Comparison of ENCODE assay signal across 1 cellular context in the genomic region with DNA sequence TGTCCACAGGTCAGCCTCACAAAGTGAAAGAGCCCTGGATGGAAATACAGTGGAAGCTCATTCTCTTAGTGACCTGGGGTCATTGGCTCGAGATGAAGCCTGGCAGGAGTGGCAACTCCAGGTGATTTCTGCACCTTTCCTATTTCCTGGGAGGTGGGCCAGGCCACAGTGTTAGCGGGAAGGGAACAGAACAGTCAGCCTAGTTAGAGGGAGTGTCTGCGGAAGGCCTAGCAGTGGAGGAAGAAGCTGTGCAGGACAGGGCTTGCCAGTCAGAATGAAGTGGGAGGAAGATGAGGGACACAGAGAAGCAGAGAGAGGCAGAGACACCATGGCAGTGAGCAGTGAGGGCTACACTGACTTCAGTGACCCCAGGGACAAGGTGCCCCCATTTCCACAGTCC.
TF ChIP-seq lines count a peak whose summit lies in the region.

No MANE protein-coding gene starts in this region.

TF ChIP-seq in SK-N-SH treated with all-trans-retinoic acid at 6 μM for 48 hours, 23 proteins besides CTCF, POLR2A, EP300 and RAD21:
- TF ChIP-seq CSDC2 (CRISPR knock-in tag; IDR thresholded peaks at IDR 0.05), result peak; percentile 63; the same call in 1 of the 2 replicates
